In the genomic region with DNA sequence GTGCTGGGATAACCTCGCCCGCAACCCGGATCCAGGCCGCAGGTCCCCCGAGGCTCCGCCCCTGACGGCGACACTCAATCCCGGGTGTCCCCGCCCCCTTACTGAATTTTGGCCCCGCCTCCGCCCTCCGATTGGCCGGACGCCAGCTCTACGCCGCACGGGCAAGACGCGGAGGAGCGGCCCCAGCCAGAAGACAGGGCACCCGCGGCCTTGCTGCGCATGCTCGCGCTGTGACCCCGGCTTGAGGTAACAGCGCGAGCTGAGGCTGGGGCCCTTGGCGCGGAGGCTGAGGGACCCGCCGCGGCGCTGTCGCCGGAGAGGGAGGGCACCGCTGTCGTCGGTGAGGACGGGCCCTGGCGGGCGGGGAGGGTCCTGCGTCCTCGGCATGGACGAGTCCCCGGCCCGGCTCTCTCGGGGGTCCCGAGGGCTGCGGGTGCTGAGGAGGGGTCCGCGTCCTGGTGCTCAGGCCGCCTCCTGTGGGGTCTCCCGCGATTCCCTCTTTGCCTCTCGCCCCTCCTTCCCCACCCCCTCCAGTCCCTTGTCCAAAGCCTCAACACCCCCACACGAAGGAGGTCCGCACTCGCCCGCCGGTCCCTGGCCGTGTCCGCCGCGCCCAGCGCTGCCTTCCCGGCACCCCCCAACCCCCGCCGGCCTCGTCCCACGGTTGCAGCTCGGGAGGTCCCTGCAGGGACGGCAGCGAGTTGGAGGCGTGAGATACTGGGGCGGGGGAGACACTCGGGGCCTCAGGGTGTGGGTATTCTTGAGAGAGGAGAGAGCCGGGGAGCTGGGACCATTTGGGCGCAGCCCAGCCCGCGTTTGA, we compare ENCODE assay signal across 8 cellular contexts. TPM values are rescaled to one million over a fixed set of nuclear protein-coding genes. Genes with fewer than 3 reads are reported as not detected.
DNase-seq lines count a peak whose midpoint lies in the region; ATAC-seq and TF ChIP-seq lines count a peak whose summit lies in the region.

A gene with protein sequence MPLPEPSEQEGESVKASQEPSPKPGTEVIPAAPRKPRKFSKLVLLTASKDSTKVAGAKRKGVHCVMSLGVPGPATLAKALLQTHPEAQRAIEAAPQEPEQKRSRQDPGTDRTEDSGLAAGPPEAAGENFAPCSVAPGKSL (plus strand): TSS at position 189 of the 820 bp plus-strand sequence. CDS start 13,235 bp downstream, outside the sequence.

- peak; percentile 80 for TF ChIP-seq POLR2A in GM19193 (IDR thresholded peaks at IDR 0.05; ENCODE audit: extremely low read depth, insufficient read depth, insufficient read length)

- peak within 1 kb of the TSS; percentile 64 for H3K4me3 ChIP-seq in kidney epithelial cell (ENCODE audit: low read depth, low read length)

- H3K4me3 Mint-ChIP-seq in chondrocyte (ENCODE audit: unreplicated experiment), result peak within 1 kb of the TSS; percentile 87

- DNase-seq in AML-193 (lab: John Stamatoyannopoulos, UW) (peak; percentile 88 to 89), NCI-H510A treated with DMSO at 0.1 percent for 48 hours (lab: John Stamatoyannopoulos, UW) (peak; percentile 88), chondrocyte (ENCODE audit: low spot score) (peak; percentile 99), kidney epithelial cell (ENCODE audit: low read depth) (no peak)
- DNase-seq in activated CD4-positive, alpha-beta T cell treated with anti-CD3 and anti-CD28 coated beads for 24 hours (ENCODE audit: low read depth in 2 of 2), result peak; percentile 99
- DNase-seq in stimulated activated CD4-positive, alpha-beta T cell treated with anti-CD3 and anti-CD28 coated beads, Interleukin-15, amount 100 ng/mL, for 48 hours (ENCODE audit: low read depth in 2 of 2), result peak; percentile 98 to 100

- H3K27me3 Mint-ChIP-seq in chondrocyte (ENCODE audit: low read depth), result no peaks in the 10 kb centered on the region

- TF ChIP-seq CTCF in chondrocyte (IDR thresholded peaks at IDR 0.05), result peak; percentile 48
- no peak for TF ChIP-seq CTCF in kidney epithelial cell (IDR thresholded peaks at IDR 0.05; ENCODE audit: insufficient read depth, low read length, poor library complexity, severe bottlenecking)

- ATAC-seq in HG03439 (IDR thresholded peaks at IDR 0.05; ENCODE audit: unreplicated experiment), result peak; percentile 82

- peaks cover 17% of the 10 kb centered on the region for H3K4me1 Mint-ChIP-seq in chondrocyte (ENCODE audit: low read depth)

- H3K36me3 Mint-ChIP-seq in chondrocyte (ENCODE audit: low read depth), result no peaks in the 10 kb centered on the region

- no peaks in the 10 kb centered on the region for H3K27me3 ChIP-seq in kidney epithelial cell (ENCODE audit: control insufficient read depth, insufficient read depth, low read length)

- H3K9me3 Mint-ChIP-seq in chondrocyte (ENCODE audit: low read depth), result no peaks in the 10 kb centered on the region

- no peaks in the 10 kb centered on the region for H3K36me3 ChIP-seq in kidney epithelial cell (ENCODE audit: control insufficient read depth, insufficient read depth, low read length)

- peak within 1 kb of the TSS; percentile 97 for H3K27ac Mint-ChIP-seq in chondrocyte (ENCODE audit: unreplicated experiment)

RNA-seq across cellular contexts. Expression of the gene that starts here (rescaled TPM):
- 33.4 to 43.1 TPM (median 34.7 TPM) in 3 replicates for total RNA-seq in chondrocyte
- total RNA-seq in kidney epithelial cell, result 58.6 and 69.5 TPM in 2 replicates
